11 cellular contexts compared by ENCODE assay signal in the genomic region with DNA sequence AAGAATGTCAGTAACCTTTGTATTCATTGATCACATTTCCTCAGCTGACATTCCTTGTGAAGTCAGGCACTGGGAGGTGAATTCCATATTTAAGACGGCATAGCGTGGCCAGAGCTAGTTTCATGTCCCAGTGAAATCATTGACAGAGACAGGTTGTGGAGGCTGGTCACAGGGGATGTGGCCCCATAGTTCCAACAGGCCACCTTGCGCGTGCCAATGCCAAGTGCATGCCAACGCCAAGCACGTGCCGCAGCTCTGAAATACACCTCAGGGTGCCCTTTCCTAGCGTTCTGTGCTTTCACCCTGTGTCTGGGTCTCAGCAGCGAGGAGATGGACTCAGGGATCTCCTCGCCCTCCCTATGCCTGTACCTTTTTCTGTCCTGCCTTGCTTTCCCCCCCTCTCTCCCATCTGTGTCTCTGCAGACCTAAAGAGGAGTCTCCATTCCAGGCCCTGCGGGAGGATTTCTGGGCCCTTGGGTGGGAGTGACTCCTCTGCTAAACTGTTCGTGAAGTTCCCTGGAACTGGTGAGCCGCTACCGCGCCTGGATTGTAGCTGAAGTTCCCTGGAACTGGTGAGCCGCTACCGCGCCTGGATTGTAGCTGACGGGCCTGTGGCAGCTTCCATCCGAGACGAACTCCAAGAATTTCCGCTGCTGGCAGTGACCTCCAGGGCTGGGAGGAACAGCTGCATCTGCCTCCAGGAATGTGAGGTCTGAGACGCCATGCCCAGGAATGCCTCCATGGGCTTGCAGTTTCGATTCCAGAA. TPM values are rescaled to one million over a fixed set of nuclear protein-coding genes. Genes with fewer than 3 reads are reported as not detected.
DNase-seq lines count a peak whose midpoint lies in the region; ATAC-seq, FAIRE-seq and TF ChIP-seq lines count a peak whose summit lies in the region.
"Had no signal": no experiment of that assay in that cellular context is flagged by ENCODE, and none has a peak within 500 bp of the region (broad histone marks: within the 10 kb centered on the region; RNA-seq: fewer than 3 reads in every experiment).

No MANE protein-coding gene starts in this region.

- H3K27me3 ChIP-seq in keratinocyte (ENCODE audit: control insufficient read depth, extremely low read depth, insufficient read depth, low read length) (peaks cover 4% of the 10 kb centered on the region), sigmoid colon (no peaks in the 10 kb centered on the region)

- no peak overlapping the region for H3K4me2 ChIP-seq in keratinocyte (ENCODE audit: control insufficient read depth, extremely low read depth, insufficient read depth, low read depth, low read length)

- H3K9me3 Mint-ChIP-seq in brain, result peaks cover 0 to 15% (median 4%) of the 10 kb centered on the region in 5 experiments
- H3K9me3 Mint-ChIP-seq: activated naive CD4-positive, alpha-beta T cell treated with anti-CD3 and anti-CD28 coated beads, Interleukin-2, amount 50 U/mL, for 24 hours had no signal

- no peaks in the 10 kb centered on the region for H3K9me1 ChIP-seq in keratinocyte (ENCODE audit: control insufficient read depth, extremely low read depth, insufficient read depth, low read length)

- WGBS in sigmoid colon, 2 donors, result 90 to 91% methylated on average over 24 of the region's 24 CpGs

- peaks cover 6% of the 10 kb centered on the region for H3K4me1 ChIP-seq in keratinocyte (ENCODE audit: control insufficient read depth, extremely low read depth, insufficient read depth, low read length)
- H3K4me1 ChIP-seq in sigmoid colon, result peaks cover 0 to 25% (median 22%) of the 10 kb centered on the region in 4 donors

- H4K20me1 ChIP-seq in keratinocyte (ENCODE audit: control insufficient read depth, extremely low read depth, insufficient read depth, low read length), result no peaks in the 10 kb centered on the region

- peaks cover 3% of the 10 kb centered on the region for H3K36me3 Mint-ChIP-seq in brain
- H3K36me3 Mint-ChIP-seq: activated naive CD4-positive, alpha-beta T cell treated with anti-CD3 and anti-CD28 coated beads, Interleukin-2, amount 50 U/mL, for 24 hours; IgD-negative memory B cell had no signal

- H3K27ac Mint-ChIP-seq in brain, result peak overlapping the region in 3 of 5 experiments; percentile 33 to 79 (median 72)
- H3K27ac Mint-ChIP-seq: activated naive CD4-positive, alpha-beta T cell treated with anti-CD3 and anti-CD28 coated beads, Interleukin-2, amount 50 U/mL, for 24 hours; IgD-negative memory B cell had no signal

- H2AFZ ChIP-seq in keratinocyte (ENCODE audit: control insufficient read depth, low read length), result peak overlapping the region; percentile 4

- ATAC-seq in HG03025 (IDR thresholded peaks at IDR 0.05; ENCODE audit: low FRiP score, unreplicated experiment), result no peak

- CTCF ChIA-PET in GM10248 (lab: Yijun Ruan, JAX), result interaction anchor here (1.2 to 4.2 kb wide), 3 partner anchors 8 to 43 kb away, joined by 3 to 24 read pairs (median 5); no protein-coding TSS in a partner anchor

- no peak for TF ChIP-seq POLR2A in sigmoid colon (IDR thresholded peaks at IDR 0.05)

- H3K36me3 ChIP-seq in keratinocyte (ENCODE audit: control insufficient read depth in 2 of 2, extremely low read depth in 1 of 2, insufficient read depth in 2 of 2, low read length in 2 of 2) (no peaks in the 10 kb centered on the region), sigmoid colon (peaks cover 0 to 10% (median 0%) of the 10 kb centered on the region in 4 donors)

- H3K9ac ChIP-seq in keratinocyte (ENCODE audit: control insufficient read depth, extremely low read depth, insufficient read depth, low read length), result no peak overlapping the region

- H3K4me3 ChIP-seq in keratinocyte (ENCODE audit: control insufficient read depth in 2 of 3, extremely low read depth in 1 of 3, insufficient read depth in 2 of 3, low read depth in 1 of 3, low read length in 3 of 3) (no peak overlapping the region), sigmoid colon (no peak overlapping the region)

- no peak for TF ChIP-seq EP300 in sigmoid colon (IDR thresholded peaks at IDR 0.05)

- H3K4me3 Mint-ChIP-seq in brain, result no peak overlapping the region
- H3K4me3 Mint-ChIP-seq: activated naive CD4-positive, alpha-beta T cell treated with anti-CD3 and anti-CD28 coated beads, Interleukin-2, amount 50 U/mL, for 24 hours; IgD-negative memory B cell had no signal

- peaks cover 51% of the 10 kb centered on the region for H3K4me1 Mint-ChIP-seq in brain
- H3K4me1 Mint-ChIP-seq: activated naive CD4-positive, alpha-beta T cell treated with anti-CD3 and anti-CD28 coated beads, Interleukin-2, amount 50 U/mL, for 24 hours; IgD-negative memory B cell had no signal

- dilution Hi-C loops in keratinocyte (cut with MboI; ENCODE audit: extremely low pct_ligation_motif_present, low sequenced_read_pairs), result no loop called here

- intact Hi-C loops in sigmoid colon (cut with DNase I), result no loop called here

- H3K9me3 ChIP-seq in keratinocyte (ENCODE audit: control insufficient read depth, low read depth, low read length) (peaks cover 5% of the 10 kb centered on the region), sigmoid colon (no peaks in the 10 kb centered on the region)

- no peak for FAIRE-seq in keratinocyte (lab: Jason Lieb, UNC)

- POLR2A ChIA-PET in GM10248 (lab: Yijun Ruan, JAX), result no interaction called here

- H3K79me2 ChIP-seq in keratinocyte (ENCODE audit: control insufficient read depth, insufficient read depth, low read length), result no peaks in the 10 kb centered on the region

- no peak overlapping the region for H3K27ac ChIP-seq in keratinocyte (ENCODE audit: control insufficient read depth, insufficient read depth, low read length)
- peak overlapping the region in 3 of 4 donors; percentile 46 to 79 (median 66) for H3K27ac ChIP-seq in sigmoid colon

- DNase-seq in GM10248 (ENCODE audit: extremely low spot score) (peak; percentile 6), keratinocyte (ENCODE audit: low read depth, low spot score) (no peak), sigmoid colon (peak; percentile 68), DMS79 treated with DMSO at 0.1 percent for 48 hours (lab: John Stamatoyannopoulos, UW) (no peak), cortex of kidney (lab: John Stamatoyannopoulos, UW) (no peak), NCI-H2107 treated with DMSO at 0.1 percent for 48 hours (lab: John Stamatoyannopoulos, UW; ENCODE audit: unreplicated experiment) (no peak)
- DNase-seq: COR-L47 had no signal

- TF ChIP-seq CTCF in GM10248 (IDR thresholded peaks at IDR 0.05; ENCODE audit: control extremely low read depth, extremely low read depth, low read depth, missing control alignments), result no peak
- no peak for TF ChIP-seq CTCF in brain (conservative IDR thresholded peaks at IDR 0.05)
- no peak for TF ChIP-seq CTCF in keratinocyte (optimal IDR thresholded peaks at IDR 0.05 in 1 of 3, IDR thresholded peaks at IDR 0.05 in 1 of 3, conservative IDR thresholded peaks at IDR 0.05 in 1 of 3; ENCODE audit: extremely low read depth in 1 of 3, insufficient read depth in 2 of 3, low read length in 3 of 3)
- TF ChIP-seq CTCF in sigmoid colon (IDR thresholded peaks at IDR 0.05), result no peak

- H3K27me3 Mint-ChIP-seq in brain, result no peaks in the 10 kb centered on the region
- H3K27me3 Mint-ChIP-seq: activated naive CD4-positive, alpha-beta T cell treated with anti-CD3 and anti-CD28 coated beads, Interleukin-2, amount 50 U/mL, for 24 hours had no signal

RNA-seq across cellular contexts. Expression of a gene that starts 19.7 kb away (rescaled TPM):
- 144 TPM for polyA plus RNA-seq in brain (ENCODE audit: insufficient read depth, low read depth, low replicate concordance)
- polyA plus RNA-seq in keratinocyte, result 0.03 to 0.17 TPM (median 0.07 TPM) in 3 replicates
- not detected for polyA plus RNA-seq in keratinocyte (2011; ENCODE audit: low read depth)
- polyA plus RNA-seq in keratinocyte (2011; cell fraction: cytosol; rRNA removed), result not detected in 2 replicates
- 0.34 and 0.63 TPM in 2 replicates for polyA plus RNA-seq in keratinocyte (2011; cell fraction: nucleus; rRNA removed)
- polyA plus RNA-seq in keratinocyte (2012; ENCODE audit: low replicate concordance), result 0.07 and 0.23 TPM in 2 replicates
- polyA minus RNA-seq in keratinocyte, result 0.10 to 0.23 TPM in 2 of 3 replicates, not detected in the other
- not detected for polyA minus RNA-seq in keratinocyte (2011; cell fraction: cytosol; rRNA and poly(A)+ RNA removed)
- polyA minus RNA-seq in keratinocyte (2011; cell fraction: nucleus; rRNA and poly(A)+ RNA removed), result 0.21 and 0.47 TPM in 2 replicates
- total RNA-seq in sigmoid colon, result 100 to 1,000 TPM in 3 of 4 donors, 10 to 100 TPM in 1; 66.0 to 191 (median 146) TPM
- polyA plus RNA-seq in sigmoid colon, result 10 to 100 TPM in 1 of 3 donors, 1 to 10 TPM in 2; 3.7 to 41.8 (median 7.8) TPM
- polyA plus RNA-seq: IgD-negative memory B cell had no signal

RNA-seq across cellular contexts. Expression of a gene that starts 32.4 kb away (rescaled TPM):
- polyA plus RNA-seq in brain (ENCODE audit: insufficient read depth, low read depth, low replicate concordance) (1.6 TPM), keratinocyte (not detected in 3 replicates), sigmoid colon (not detected)
- polyA plus RNA-seq in keratinocyte (2011; ENCODE audit: low read depth), result not detected
- not detected in 2 replicates for polyA plus RNA-seq in keratinocyte (2011; cell fraction: cytosol; rRNA removed)
- polyA plus RNA-seq in keratinocyte (2011; cell fraction: nucleus; rRNA removed), result not detected in 2 replicates
- not detected in 2 replicates for polyA plus RNA-seq in keratinocyte (2012; ENCODE audit: low replicate concordance)
- polyA minus RNA-seq in keratinocyte, result not detected in 3 replicates
- not detected for polyA minus RNA-seq in keratinocyte (2011; cell fraction: cytosol; rRNA and poly(A)+ RNA removed)
- polyA minus RNA-seq in keratinocyte (2011; cell fraction: nucleus; rRNA and poly(A)+ RNA removed), result not detected in 2 replicates
- total RNA-seq in sigmoid colon, result not detected
- polyA plus RNA-seq: IgD-negative memory B cell had no signal

Comparison
In these comparisons a context has a peak if more than half of its experiments do, and no peak if none do; other contexts are left out.
1. DNase-seq: peak in GM10248 (single experiment) and sigmoid colon (single experiment); none in keratinocyte (single experiment), DMS79 treated with DMSO at 0.1 percent for 48 hours (single experiment), cortex of kidney (single experiment) and NCI-H2107 treated with DMSO at 0.1 percent for 48 hours (single experiment).